ENCODE assay signal across 9 cellular contexts in the genomic region with DNA sequence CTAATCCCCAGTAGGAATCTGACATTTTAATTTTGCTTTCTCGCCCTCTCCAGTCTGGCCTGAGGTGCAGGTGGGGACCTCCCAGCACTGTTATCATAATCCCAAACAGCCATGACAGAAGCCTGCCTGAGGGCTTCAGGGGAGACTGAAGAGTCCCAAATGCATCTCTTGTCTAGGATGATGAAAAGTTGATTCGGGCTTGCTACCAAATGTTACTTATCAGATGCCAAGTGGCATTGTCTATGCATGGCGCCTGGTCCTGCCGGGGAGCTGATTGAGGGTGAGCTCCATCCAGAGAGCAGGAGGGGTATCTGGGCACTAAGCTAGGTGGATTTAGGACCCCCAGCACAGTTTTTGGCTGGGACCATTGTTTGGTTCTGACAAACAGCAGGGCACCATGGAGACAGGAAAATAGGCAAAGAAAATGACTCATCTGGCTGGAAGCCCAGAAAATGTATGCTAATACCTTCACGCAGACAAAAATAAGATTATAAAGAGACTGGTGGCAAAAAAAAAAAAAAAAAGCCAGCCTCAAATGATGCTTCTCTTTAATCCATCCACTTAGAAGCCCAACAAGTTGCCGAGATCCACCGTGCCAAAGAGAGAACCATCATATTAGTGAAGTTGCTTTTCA.
DNase-seq lines count a peak whose midpoint lies in the region; TF ChIP-seq lines count a peak whose summit lies in the region.
"Had no signal": no experiment of that assay in that cellular context is flagged by ENCODE, and none has a peak within 500 bp of the region (broad histone marks: within the 10 kb centered on the region; RNA-seq: fewer than 3 reads in every experiment).

No MANE protein-coding gene starts in this region.

- DNase-seq in EH (ENCODE audit: low read depth) (peak; percentile 93), NCI-H2196 (lab: John Stamatoyannopoulos, UW; ENCODE audit: unreplicated experiment) (peak; percentile 88), cardiac fibroblast (ENCODE audit: low read depth in 2 of 2) (peak; percentile 94 to 97), non-pigmented ciliary epithelial cell (ENCODE audit: low read depth) (peak; percentile 76), ecto neural progenitor cell (ENCODE audit: low spot score) (no peak), NCI-H774 (lab: John Stamatoyannopoulos, UW) (no peak), T-helper 9 cell (no peak), NOMO-1 treated with DMSO at 0.1 percent for 48 hours (lab: John Stamatoyannopoulos, UW; ENCODE audit: unreplicated experiment) (no peak)
- DNase-seq: kidney had no signal

- H3K4me3 ChIP-seq in cardiac fibroblast (replicated peaks in 1 of 2; ENCODE audit: low read depth in 2 of 2, low read length in 2 of 2) = no peak overlapping the region

- TF ChIP-seq CTCF in cardiac fibroblast (IDR thresholded peaks at IDR 0.05; ENCODE audit: low read depth, low read length) = no peak

Comparison
In these comparisons a context has a peak if more than half of its experiments do, and no peak if none do; other contexts are left out.
1. DNase-seq: peak in EH (single experiment), NCI-H2196 (single experiment), cardiac fibroblast (2 of 2) and non-pigmented ciliary epithelial cell (single experiment); none in ecto neural progenitor cell (single experiment), NCI-H774 (single experiment), T-helper 9 cell (single experiment) and NOMO-1 treated with DMSO at 0.1 percent for 48 hours (single experiment).